1 cellular context compared by ENCODE assay signal in the genomic region with DNA sequence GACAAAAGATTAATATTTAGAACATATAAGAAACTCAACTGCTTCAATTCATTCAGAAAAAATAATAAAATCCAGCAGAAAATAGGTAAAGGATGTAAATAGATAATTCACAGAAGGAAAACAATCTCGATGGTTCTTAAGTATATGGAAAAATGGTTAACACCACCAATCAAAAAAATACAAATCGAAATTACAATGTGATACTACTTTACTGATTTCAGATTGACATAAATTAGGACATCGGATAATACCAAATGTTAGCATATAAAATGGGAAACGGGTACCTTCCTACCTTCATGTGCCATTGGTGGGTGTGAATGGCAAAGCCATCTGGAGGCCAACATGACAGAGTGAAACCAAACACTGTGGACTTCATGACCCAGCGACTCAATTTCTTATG.
TF ChIP-seq lines count a peak whose summit lies in the region.

No MANE protein-coding gene starts in this region.

TF ChIP-seq in H1, 55 proteins besides CTCF, POLR2A, EP300 and RAD21:
- TF ChIP-seq SP4 (IDR thresholded peaks at IDR 0.05; ENCODE audit: low read length) (no peak), RBBP5 (IDR thresholded peaks at IDR 0.05; ENCODE audit: borderline replicate concordance, low read depth, low read length) (no peak), SAP30 (IDR thresholded peaks at IDR 0.05; ENCODE audit: insufficient read depth, insufficient replicate concordance, low read length) (no peak), TEAD4 (IDR thresholded peaks at IDR 0.05; ENCODE audit: low read depth, low read length) (no peak)
